ENCODE assay signal across 8 cellular contexts in genomic region chr2:11155326-11156059, GRCh38. TPM values are rescaled to one million over a fixed set of nuclear protein-coding genes. Genes with fewer than 3 reads are reported as not detected.
DNase-seq lines count a peak whose midpoint lies in the region; ATAC-seq and TF ChIP-seq lines count a peak whose summit lies in the region.

Gene SLC66A3 (plus strand): TSS chr2:11155467. CDS start chr2:11155547, 80 bp downstream.

- no peaks in the 10 kb centered on the region for H3K4me1 Mint-ChIP-seq in MCF 10A (ENCODE audit: insufficient read depth, unreplicated experiment)
- H3K4me1 Mint-ChIP-seq in stimulated activated naive CD8-positive, alpha-beta T cell treated with anti-CD3 and anti-CD28 coated beads, Interleukin-15, amount 100 ng/mL, for 72 hours: peaks cover 34% of the 10 kb centered on the region

- TF ChIP-seq CTCF in KMS-11 (conservative IDR thresholded peaks at IDR 0.05; ENCODE audit: low read depth, low read length): no peak
- TF ChIP-seq CTCF in Peyer's patch (IDR thresholded peaks at IDR 0.05): peak in 2 of 6 experiments; percentile 28 to 31
- TF ChIP-seq CTCF in MCF 10A (IDR thresholded peaks at IDR 0.05; ENCODE audit: unreplicated experiment): no peak

- H3K36me3 ChIP-seq in KMS-11 (ENCODE audit: insufficient read depth) (no peaks in the 10 kb centered on the region), Peyer's patch (no peaks in the 10 kb centered on the region)

- H3K4me1 ChIP-seq in KMS-11 (ENCODE audit: low read depth, poor library complexity, severe bottlenecking) (peaks cover 12% of the 10 kb centered on the region), Peyer's patch (peaks cover 0 to 17% (median 4%) of the 10 kb centered on the region in 4 donors)

- TF ChIP-seq POLR2A in Peyer's patch (IDR thresholded peaks at IDR 0.05): peak; percentile 72 to 75

- peak; percentile 86 for ATAC-seq in left colon
- ATAC-seq in stimulated activated naive CD8-positive, alpha-beta T cell treated with anti-CD3 and anti-CD28 coated beads, Interleukin-15, amount 100 ng/mL, for 72 hours: peak; percentile 89

- peak within 1 kb of the TSS; percentile 96 for H2AFZ ChIP-seq in KMS-11 (ENCODE audit: low read depth)

- H4K20me1 ChIP-seq in KMS-11 (ENCODE audit: insufficient read depth): no peaks in the 10 kb centered on the region

- H3K27ac ChIP-seq in KMS-11 (peak within 1 kb of the TSS; percentile 43), Peyer's patch (peak within 1 kb of the TSS; percentile 89 to 96 (median 92))

- H3K9me3 ChIP-seq in Peyer's patch: no peaks in the 10 kb centered on the region

- peak within 1 kb of the TSS; percentile 78 for H3K9ac ChIP-seq in KMS-11

- no peaks in the 10 kb centered on the region for H3K79me2 ChIP-seq in KMS-11 (ENCODE audit: insufficient read depth, low read depth)

- no peaks in the 10 kb centered on the region for H3K9me3 Mint-ChIP-seq in MCF 10A (ENCODE audit: unreplicated experiment)
- no peaks in the 10 kb centered on the region for H3K9me3 Mint-ChIP-seq in stimulated activated naive CD8-positive, alpha-beta T cell treated with anti-CD3 and anti-CD28 coated beads, Interleukin-15, amount 100 ng/mL, for 72 hours

- intact Hi-C loops in MCF 10A (cut with micrococcal nuclease): no loop called here
- intact Hi-C loops in left colon (cut with DNase I, micrococcal nuclease): no loop called here

- no peak within 1 kb of the TSS for H3K27ac Mint-ChIP-seq in MCF 10A (ENCODE audit: low read depth, unreplicated experiment)
- H3K27ac Mint-ChIP-seq in stimulated activated naive CD8-positive, alpha-beta T cell treated with anti-CD3 and anti-CD28 coated beads, Interleukin-15, amount 100 ng/mL, for 72 hours: peak within 1 kb of the TSS; percentile 86 to 95

- POLR2A ChIA-PET in MCF 10A (lab: Yijun Ruan, JAX): interaction anchor here (0.6 to 2.4 kb wide), 8 partner anchors 8 to 549 kb away, joined by 3 to 11 read pairs (median 3); partner anchors contain the start of gene PDIA6

- peak within 1 kb of the TSS; percentile 67 for H3K4me3 Mint-ChIP-seq in MCF 10A (ENCODE audit: unreplicated experiment)
- peak within 1 kb of the TSS; percentile 88 for H3K4me3 Mint-ChIP-seq in stimulated activated naive CD8-positive, alpha-beta T cell treated with anti-CD3 and anti-CD28 coated beads, Interleukin-15, amount 100 ng/mL, for 72 hours

- no TSS peak for BruUV-seq in MCF 10A (replicated peaks; lab: Mats Ljungman, UMichigan)

- CTCF ChIA-PET in MCF 10A (lab: Yijun Ruan, JAX): interaction anchor here (0.6 to 0.9 kb wide), 2 partner anchors 23 to 217 kb away, joined by 3 to 4 read pairs; no protein-coding TSS in a partner anchor

- peak within 1 kb of the TSS; percentile 100 for H3K4me2 ChIP-seq in KMS-11

- H3K4me3 ChIP-seq in KMS-11 (IDR thresholded peaks at IDR 0.05; ENCODE audit: insufficient read depth, low read depth, low read length) (no peak within 1 kb of the TSS), Peyer's patch (peak within 1 kb of the TSS; percentile 56 to 84 (median 76))

- no peaks in the 10 kb centered on the region for H3K27me3 ChIP-seq in KMS-11 (ENCODE audit: insufficient read depth, low read depth)
- H3K27me3 ChIP-seq in Peyer's patch: no peaks in the 10 kb centered on the region

- no peaks in the 10 kb centered on the region for H3K36me3 Mint-ChIP-seq in MCF 10A (ENCODE audit: insufficient read depth, unreplicated experiment)

- H3K27me3 Mint-ChIP-seq in MCF 10A (ENCODE audit: insufficient read depth, unreplicated experiment): no peaks in the 10 kb centered on the region
- no peaks in the 10 kb centered on the region for H3K27me3 Mint-ChIP-seq in stimulated activated naive CD8-positive, alpha-beta T cell treated with anti-CD3 and anti-CD28 coated beads, Interleukin-15, amount 100 ng/mL, for 72 hours

- DNase-seq in NCI-H345 treated with DMSO at 0.1 percent for 48 hours (lab: John Stamatoyannopoulos, UW; ENCODE audit: unreplicated experiment) (peak; percentile 95), NCI-H345 (lab: John Stamatoyannopoulos, UW) (no peak), H4 (ENCODE audit: low spot score) (peak; percentile 59), Peyer's patch (peak in 1 of 3 donors; percentile 39), MCF 10A (ENCODE audit: unreplicated experiment) (peak; percentile 84), left colon (peak in 1 of 2 donors; percentile 91)
- DNase-seq in stimulated activated naive CD8-positive, alpha-beta T cell treated with anti-CD3 and anti-CD28 coated beads, Interleukin-15, amount 100 ng/mL, for 72 hours: peak; percentile 82 to 84

RNA-seq across cellular contexts. Expression of gene SLC66A3, which starts in this region (rescaled TPM):
- total RNA-seq in H4 (2014; rRNA removed; shearing (Covaris generic)): 16.1 and 23.0 TPM in 2 replicates
- total RNA-seq in Peyer's patch (10 to 100 TPM; 18.4 to 53.6 (median 31.8) TPM), MCF 10A (2022) (3.7 and 5.0 TPM in 2 replicates), left colon (10 to 100 TPM; 10.3 to 10.7 TPM)
